Comparison of ENCODE assay signal across 8 cellular contexts in the genomic region with DNA sequence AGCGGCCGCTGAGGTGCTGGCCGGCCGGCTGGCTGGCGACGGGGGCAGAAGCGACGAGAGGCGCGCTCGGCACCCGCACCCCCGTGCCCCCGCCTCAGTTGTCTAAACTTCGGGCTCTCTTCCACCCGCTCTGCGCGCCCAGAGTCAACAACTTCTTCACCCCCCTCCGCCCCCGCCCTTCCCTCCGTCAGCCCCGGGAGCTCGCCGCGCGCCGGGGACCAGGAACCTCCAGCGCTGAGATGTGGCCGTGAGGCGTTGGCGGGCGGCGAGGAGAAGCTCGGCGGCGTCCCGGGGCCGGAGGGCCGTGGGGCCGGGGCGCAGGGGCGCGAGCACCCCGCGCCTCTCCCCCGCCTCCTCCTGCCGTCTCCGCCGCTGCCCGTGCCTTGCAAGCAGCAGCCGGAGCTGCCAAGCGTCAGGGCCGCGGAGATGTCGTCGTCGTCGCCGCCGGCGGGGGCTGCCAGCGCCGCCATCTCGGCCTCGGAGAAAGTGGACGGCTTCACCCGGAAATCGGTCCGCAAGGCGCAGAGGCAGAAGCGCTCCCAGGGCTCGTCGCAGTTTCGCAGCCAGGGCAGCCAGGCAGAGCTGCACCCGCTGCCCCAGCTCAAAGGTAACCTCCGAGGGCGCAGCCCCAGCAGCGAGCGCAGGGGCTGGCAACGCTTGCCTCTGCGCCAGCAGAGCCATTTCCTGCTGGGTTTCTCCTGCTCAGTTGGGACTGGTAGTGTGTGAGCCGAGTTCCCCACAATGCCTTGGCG. TPM values are rescaled to one million over a fixed set of nuclear protein-coding genes. Genes with fewer than 3 reads are reported as not detected.
DNase-seq lines count a peak whose midpoint lies in the region; ATAC-seq, FAIRE-seq and TF ChIP-seq lines count a peak whose summit lies in the region.

No MANE protein-coding gene starts in this region.

- DNase-seq in H54 (ENCODE audit: insufficient read length, low spot score) (peak; percentile 26), M059J (ENCODE audit: low read depth) (peak; percentile 61), T-helper 22 cell (ENCODE audit: low read depth) (peak; percentile 55), astrocyte of the hippocampus (ENCODE audit: low read depth, low spot score) (peak; percentile 80), iPS-NIHi11 (ENCODE audit: low spot score) (peak; percentile 43)
- peak; percentile 62 for DNase-seq in stimulated activated CD4-positive, alpha-beta T cell treated with anti-CD3 and anti-CD28 coated beads, Interleukin-12 subunit alpha, Interleukin-12 subunit beta, amount 100 ng/mL, for 4 hours

- ATAC-seq in GM18520 (IDR thresholded peaks at IDR 0.05; ENCODE audit: unreplicated experiment), result no peak

- FAIRE-seq in H54 (lab: Jason Lieb, UNC), result no peak

- peak; percentile 51 for TF ChIP-seq POLR2A in GM10847 (IDR thresholded peaks at IDR 0.05; ENCODE audit: extremely low read depth, insufficient read length)
- peak; percentile 51; the same call in 1 of the 2 replicates for TF ChIP-seq POLR2A in H54 (IDR thresholded peaks at IDR 0.05; ENCODE audit: low read depth, low read length)

RNA-seq across cellular contexts. Expression of a gene that starts 0.7 kb away (rescaled TPM):
- 22.9 and 23.1 TPM in 2 replicates for total RNA-seq in M059J (2014; rRNA removed; shearing (Covaris generic))

Comparison
In these comparisons a context has a peak if more than half of its experiments do, and no peak if none do; other contexts are left out.
1. DNase-seq: peak in every context shown above with its lines; median percentile 80 in astrocyte of the hippocampus; 62 in stimulated activated CD4-positive, alpha-beta T cell treated with anti-CD3 and anti-CD28 coated beads, Interleukin-12 subunit alpha, Interleukin-12 subunit beta, amount 100 ng/mL, for 4 hours; 61 in M059J; 55 in T-helper 22 cell; 43 in iPS-NIHi11; 26 in H54.